24 cellular contexts compared by ENCODE assay signal in the genomic region with DNA sequence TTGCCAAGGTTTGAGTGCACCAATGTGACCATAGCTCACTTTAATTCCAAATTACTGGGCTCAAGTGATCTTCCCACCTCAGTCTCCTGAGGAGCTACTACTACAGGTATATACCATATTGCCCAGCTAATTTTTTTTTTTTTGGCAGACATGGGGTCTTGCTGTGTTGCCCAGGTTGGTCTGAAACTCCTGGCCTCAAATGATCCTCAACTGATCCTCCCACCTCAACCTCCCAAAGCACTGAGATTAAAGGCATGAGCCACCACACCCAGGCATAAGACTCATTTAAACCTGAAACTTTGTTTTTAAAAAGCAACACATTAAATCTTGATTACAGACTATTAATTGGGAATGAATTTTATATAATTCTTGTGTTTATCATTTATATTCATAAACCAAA.
"Had no signal": no experiment of that assay in that cellular context is flagged by ENCODE, and none has a peak within 500 bp of the region (broad histone marks: within the 10 kb centered on the region; RNA-seq: fewer than 3 reads in every experiment).

No MANE protein-coding gene starts in this region.

- H3K9me3 ChIP-seq: ascending aorta had no signal

- H3K27ac ChIP-seq: ascending aorta, PC-9, VCaP had no signal

- H3K9me3 Mint-ChIP-seq: activated CD8-positive, alpha-beta T cell treated with anti-CD3 and anti-CD28 coated beads for 36 hours; activated naive CD4-positive, alpha-beta T cell treated with anti-CD3 and anti-CD28 coated beads, Interleukin-2, amount 10 ng/mL, durations not matched to agents 7 days and 5 days; activated T-cell treated with anti-CD3 and anti-CD28 coated beads, Interleukin-2, amount 50 U/mL, for 72 hours; activated T-helper 2 cell treated with anti-CD3 and anti-CD28 coated beads, Interferon-gamma antibody, Interleukin-2, Interleukin-4, amounts not matched to agents 10 μg/mL and 5 μg/mL and 100 μg/mL, durations not matched to agents 14 hours and 24 hours and 36 hours; brain; central memory CD8-positive, alpha-beta T cell had no signal

- H3K4me2 ChIP-seq: PC-9 had no signal

- H2AFZ ChIP-seq: PC-9 had no signal

- H3K27ac Mint-ChIP-seq: activated CD8-positive, alpha-beta T cell treated with anti-CD3 and anti-CD28 coated beads for 36 hours; activated naive CD4-positive, alpha-beta T cell treated with anti-CD3 and anti-CD28 coated beads, Interleukin-2, amount 10 ng/mL, durations not matched to agents 7 days and 5 days; activated naive CD8-positive, alpha-beta T cell treated with anti-CD3 and anti-CD28 coated beads, Interleukin-2, amount 10 ng/mL, durations not matched to agents 7 days and 5 days; activated T-cell treated with anti-CD3 and anti-CD28 coated beads, Interleukin-2, amount 50 U/mL, for 72 hours; activated T-helper 2 cell treated with anti-CD3 and anti-CD28 coated beads, Interferon-gamma antibody, Interleukin-2, Interleukin-4, amounts not matched to agents 10 μg/mL and 5 μg/mL and 100 μg/mL, durations not matched to agents 14 hours and 24 hours and 36 hours had no signal

- ATAC-seq: activated CD8-positive, alpha-beta T cell treated with anti-CD3 and anti-CD28 coated beads for 36 hours; activated T-cell treated with anti-CD3 and anti-CD28 coated beads, Interleukin-2, amount 50 U/mL, for 72 hours had no signal

- H3K27me3 Mint-ChIP-seq: activated CD8-positive, alpha-beta T cell treated with anti-CD3 and anti-CD28 coated beads for 36 hours; activated naive CD4-positive, alpha-beta T cell treated with anti-CD3 and anti-CD28 coated beads, Interleukin-2, amount 10 ng/mL, durations not matched to agents 7 days and 5 days; activated naive CD8-positive, alpha-beta T cell treated with anti-CD3 and anti-CD28 coated beads, Interleukin-2, amount 10 ng/mL, durations not matched to agents 7 days and 5 days; brain; central memory CD8-positive, alpha-beta T cell had no signal

- H3K4me3 ChIP-seq: ascending aorta, PC-9 had no signal

- H3K27me3 ChIP-seq: ascending aorta had no signal

- H3K4me1 Mint-ChIP-seq: activated naive CD4-positive, alpha-beta T cell treated with anti-CD3 and anti-CD28 coated beads, Interleukin-2, amount 10 ng/mL, durations not matched to agents 7 days and 5 days; activated naive CD8-positive, alpha-beta T cell treated with anti-CD3 and anti-CD28 coated beads, Interleukin-2, amount 10 ng/mL, durations not matched to agents 7 days and 5 days; central memory CD8-positive, alpha-beta T cell had no signal

- H3K4me3 Mint-ChIP-seq: activated CD8-positive, alpha-beta T cell treated with anti-CD3 and anti-CD28 coated beads for 36 hours; activated naive CD4-positive, alpha-beta T cell treated with anti-CD3 and anti-CD28 coated beads, Interleukin-2, amount 10 ng/mL, durations not matched to agents 7 days and 5 days; activated naive CD8-positive, alpha-beta T cell treated with anti-CD3 and anti-CD28 coated beads, Interleukin-2, amount 10 ng/mL, durations not matched to agents 7 days and 5 days; activated T-cell treated with anti-CD3 and anti-CD28 coated beads, Interleukin-2, amount 50 U/mL, for 72 hours; brain; central memory CD8-positive, alpha-beta T cell had no signal

- DNase-seq: activated CD4-positive, alpha-beta T cell treated with anti-CD3 and anti-CD28 coated beads for 4 hours; activated CD8-positive, alpha-beta memory T cell treated with anti-CD3 and anti-CD28 coated beads, Interleukin-2, amount 50 U/mL, for 4 hours; activated CD8-positive, alpha-beta T cell treated with anti-CD3 and anti-CD28 coated beads for 36 hours; activated gamma-delta T cell treated with Interleukin-2 at 50 U/mL for 16 hours; activated naive CD4-positive, alpha-beta T cell treated with anti-CD3 and anti-CD28 coated beads, Interleukin-2, amount 10 ng/mL, durations not matched to agents 7 days and 5 days; activated naive CD8-positive, alpha-beta T cell treated with anti-CD3 and anti-CD28 coated beads, Interleukin-2, amount 10 ng/mL, durations not matched to agents 7 days and 5 days; activated T-cell treated with anti-CD3 and anti-CD28 coated beads, Interleukin-2, amount 50 U/mL, for 72 hours; amniotic stem cell; Karpas-422; MM.1S; NCI-H1105; NCI-H1436; NCI-H1694 treated with DMSO at 0.1 percent for 48 hours; NCI-H2029 treated with DMSO at 0.1 percent for 48 hours; NCI-H446; NCI-H524; PC-9; SIG-M5; T-helper 1 cell had no signal

- H3K36me3 ChIP-seq: ascending aorta had no signal
